Comparison of ENCODE assay signal across 10 cellular contexts in the genomic region with DNA sequence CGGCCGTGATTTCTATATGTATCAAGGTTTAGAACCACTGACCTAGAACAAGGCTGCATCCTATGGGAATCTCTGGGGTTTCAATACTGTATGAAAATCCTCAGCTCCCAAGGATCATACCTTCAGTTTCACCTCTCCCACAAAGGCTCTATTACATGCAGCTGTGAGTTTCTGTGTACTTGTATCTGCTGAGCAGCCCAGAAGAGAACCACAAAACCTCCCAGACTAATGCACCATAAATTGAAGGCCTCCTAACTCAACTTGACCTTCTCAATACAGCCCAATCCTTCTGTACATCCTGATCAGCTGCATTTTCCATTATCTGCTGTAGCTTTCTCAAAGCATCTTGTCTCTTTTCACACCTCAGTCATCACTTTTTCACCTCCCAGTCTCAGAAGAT. TPM values are rescaled to one million over a fixed set of nuclear protein-coding genes. Genes with fewer than 3 reads are reported as not detected.
"Had no signal": no experiment of that assay in that cellular context is flagged by ENCODE, and none has a peak within 500 bp of the region (broad histone marks: within the 10 kb centered on the region; RNA-seq: fewer than 3 reads in every experiment).

No MANE protein-coding gene starts in this region.

- FAIRE-seq: K562 had no signal

- ATAC-seq: HCT116, K562 had no signal

- H3K9ac ChIP-seq: GM23248 had no signal

- H3K4me3 ChIP-seq: GM23248, HAP-1, K562 had no signal

- H2AFZ ChIP-seq: GM23248 had no signal

- H3K36me3 ChIP-seq: HAP-1 had no signal

- DNase-seq: GM23248, GOT3, H7, HFFc6, IMR-90, KG1 had no signal

- H3K9me3 ChIP-seq: HAP-1 had no signal

- H3K27ac ChIP-seq: GM23248, HL-60 had no signal

- H3K4me1 ChIP-seq: HAP-1 had no signal

RNA-seq across cellular contexts. Expression of a gene that starts 5.4 kb away (rescaled TPM):
- total RNA-seq: GM23248, HFFc6 had no signal
- polyA plus RNA-seq: GM23248 had no signal
